Comparison of ENCODE assay signal across 8 cellular contexts in the genomic region with DNA sequence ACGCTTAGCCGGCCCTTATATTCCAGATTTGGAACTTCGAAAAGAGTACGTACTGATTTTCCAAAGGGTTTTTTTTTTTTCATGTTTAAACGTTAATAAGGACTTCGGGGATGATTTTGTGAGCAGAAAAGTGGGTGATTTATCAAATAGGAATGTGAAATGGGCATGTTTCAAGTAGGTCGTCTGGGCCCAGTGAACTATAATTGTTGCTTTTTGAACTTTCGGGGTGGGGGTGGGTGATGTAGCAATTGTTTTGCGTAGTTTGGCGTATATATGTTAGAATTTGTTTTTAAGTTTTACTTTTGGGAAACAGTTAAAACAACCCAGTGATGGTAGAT. TPM values are rescaled to one million over a fixed set of nuclear protein-coding genes. Genes with fewer than 3 reads are reported as not detected.
DNase-seq lines count a peak whose midpoint lies in the region; ATAC-seq and TF ChIP-seq lines count a peak whose summit lies in the region.

No MANE protein-coding gene starts in this region.

- no peaks in the 10 kb centered on the region for H3K36me3 ChIP-seq in gastrocnemius medialis

- peaks cover 4% of the 10 kb centered on the region for H3K36me3 Mint-ChIP-seq in T-helper 17 cell (ENCODE audit: low read depth)

- H3K9me3 ChIP-seq in T-helper 17 cell (ENCODE audit: control insufficient read depth, low read length, poor library complexity, severe bottlenecking) (no peaks in the 10 kb centered on the region), gastrocnemius medialis (no peaks in the 10 kb centered on the region)

- no peaks in the 10 kb centered on the region for H3K27me3 ChIP-seq in gastrocnemius medialis

- peak overlapping the region; percentile 94 for H3K27ac Mint-ChIP-seq in T-helper 17 cell

- no peaks in the 10 kb centered on the region for H3K27me3 Mint-ChIP-seq in T-helper 17 cell

- no peak for TF ChIP-seq POLR2A in gastrocnemius medialis (IDR thresholded peaks at IDR 0.05)

- intact Hi-C loops in gastrocnemius medialis (cut with DNase I; ENCODE audit: low total_unique reads): loop anchor here (2.0 to 10.0 kb wide), 6 partner anchors 74 to 668 kb away; a partner anchor contains a TSS

- peaks cover 50 to 60% of the 10 kb centered on the region in 2 donors for H3K4me1 ChIP-seq in gastrocnemius medialis

- H3K4me3 Mint-ChIP-seq in T-helper 17 cell: peak overlapping the region; percentile 99

- ATAC-seq in T-helper 17 cell: no peak
- no peak for ATAC-seq in gastrocnemius medialis
- ATAC-seq in GM19351 (IDR thresholded peaks at IDR 0.05; ENCODE audit: unreplicated experiment): no peak
- no peak for ATAC-seq in HG02759 (IDR thresholded peaks at IDR 0.05; ENCODE audit: unreplicated experiment)
- ATAC-seq in GM18907 (IDR thresholded peaks at IDR 0.05; ENCODE audit: unreplicated experiment): no peak

- no peak for TF ChIP-seq CTCF in fibroblast of the aortic adventitia (IDR thresholded peaks at IDR 0.05; ENCODE audit: insufficient read depth, low read length)
- no peak for TF ChIP-seq CTCF in gastrocnemius medialis (IDR thresholded peaks at IDR 0.05 in 4 of 5, conservative IDR thresholded peaks at IDR 0.05 in 1 of 5)

- in situ Hi-C loops in gastrocnemius medialis (cut with MboI; ENCODE audit: low sequenced_read_pairs in 4 of 4): loop anchor here in 2 of 4 donors (25.0 kb wide), 2 partner anchors 271 to 446 kb away; a partner anchor contains a TSS

- DNase-seq in T-helper 17 cell (no peak), fibroblast of the aortic adventitia (ENCODE audit: low read depth) (peak; percentile 83), gastrocnemius medialis (no peak), NCI-H82 treated with DMSO at 0.1 percent for 48 hours (lab: John Stamatoyannopoulos, UW; ENCODE audit: unreplicated experiment) (no peak)

- H3K4me1 Mint-ChIP-seq in T-helper 17 cell: peaks cover 54% of the 10 kb centered on the region

- H3K27ac ChIP-seq in gastrocnemius medialis: peak overlapping the region; percentile 99 to 100 (median 100)

- H3K4me3 ChIP-seq in GM08714 (ENCODE audit: low read length) (peak overlapping the region; percentile 89), fibroblast of the aortic adventitia (ENCODE audit: low read depth, low read length) (peak overlapping the region; percentile 91), gastrocnemius medialis (peak overlapping the region; percentile 94 to 98 (median 97))

RNA-seq across cellular contexts. Expression of a gene that starts 0.3 kb away (rescaled TPM):
- total RNA-seq in T-helper 17 cell: 1 to 10 TPM; 1.9 TPM
- 6.6 and 10.8 TPM in 2 replicates for total RNA-seq in fibroblast of the aortic adventitia (ENCODE audit: low replicate concordance)
- total RNA-seq in gastrocnemius medialis: 1 to 10 TPM; 1.9 to 4.8 (median 3.0) TPM

RNA-seq across cellular contexts. Expression of a gene that starts 1.2 kb away (rescaled TPM):
- total RNA-seq in T-helper 17 cell (100 to 1,000 TPM; 165 to 180 TPM), fibroblast of the aortic adventitia (ENCODE audit: low replicate concordance) (16.7 and 20.9 TPM in 2 replicates), gastrocnemius medialis (10 to 100 TPM; 19.7 to 51.6 (median 25.8) TPM)
